In genomic region chr10:28623483-28623882, GRCh38 we compare ENCODE assay signal across 16 cellular contexts. TPM values are rescaled to one million over a fixed set of nuclear protein-coding genes. Genes with fewer than 3 reads are reported as not detected.
DNase-seq lines count a peak whose midpoint lies in the region; ATAC-seq, FAIRE-seq and TF ChIP-seq lines count a peak whose summit lies in the region.
"Had no signal": no experiment of that assay in that cellular context is flagged by ENCODE, and none has a peak within 500 bp of the region (broad histone marks: within the 10 kb centered on the region; RNA-seq: fewer than 3 reads in every experiment).

No MANE protein-coding gene starts in this region.

- SMC1A ChIA-PET in GM12878 (lab: Charles Lee; ENCODE audit: uncharacterized antibody, unreplicated experiment) = no interaction called here

- BruUV-seq in Calu3 (replicated peaks; lab: Mats Ljungman, UMichigan) (no TSS peak), GM12878 (replicated peaks; lab: Mats Ljungman, UMichigan) (no TSS peak)

- H3K4me1 ChIP-seq in GM12878 (ENCODE audit: control insufficient read depth, insufficient read depth, low read length) = no peaks in the 10 kb centered on the region

- in situ Hi-C loops in GM12878 (cut with MboI) (no loop called here), ACHN (cut with HindIII; ENCODE audit: low pct_ligation_motif_present, low pct_unique_long_range_greater_than_20kb, low sequenced_read_pairs) (no loop called here)

- no peaks in the 10 kb centered on the region for H3K9me3 ChIP-seq in GM12878 (replicated peaks; ENCODE audit: control insufficient read depth, insufficient read depth, low read length)

- no peak overlapping the region for H3K9ac ChIP-seq in GM12878 (ENCODE audit: control insufficient read depth, insufficient read depth, low read length)
- H3K9ac ChIP-seq: GM23248 had no signal

- H3K27ac ChIP-seq in GM12878 (ENCODE audit: control insufficient read depth, insufficient read depth) = no peak overlapping the region
- H3K27ac ChIP-seq: C4-2B, GM23248 had no signal

- ATAC-seq in activated CD4-positive, alpha-beta T cell treated with anti-CD3 and anti-CD28 coated beads for 36 hours = no peak
- ATAC-seq in GM12878 = no peak
- no peak for ATAC-seq in naive B cell (ENCODE audit: low read depth in 2 of 2)
- no peak for ATAC-seq in GM21390 (IDR thresholded peaks at IDR 0.05; ENCODE audit: unreplicated experiment)

- no peak for DNase-seq in activated CD4-positive, alpha-beta T cell treated with anti-CD3 and anti-CD28 coated beads for 36 hours
- no peak for DNase-seq in activated CD4-positive, alpha-beta T cell treated with anti-CD3 and anti-CD28 coated beads, Interleukin-2, amount 50 U/mL, for 48 hours
- no peak for DNase-seq in Calu3
- no peak for DNase-seq in GM12878 (ENCODE audit: low read depth, low spot score)
- no peak for DNase-seq in naive B cell
- DNase-seq in activated CD4-positive, alpha-beta memory T cell treated with anti-CD3 and anti-CD28 coated beads, Interleukin-2, amount 10 ng/mL, durations not matched to agents 7 days and 5 days = no peak
- DNase-seq in ACHN = no peak
- DNase-seq: GM23248, HFFc6, Karpas-422, MM.1S, NCI-H1105, NCI-H1694 treated with DMSO at 0.1 percent for 48 hours, Right ventricle myocardium superior had no signal

- POLR2A ChIA-PET in activated CD4-positive, alpha-beta T cell treated with anti-CD3 and anti-CD28 coated beads for 36 hours (lab: Charles Lee) = no interaction called here
- POLR2A ChIA-PET in GM12878 (lab: Charles Lee) = no interaction called here
- POLR2A ChIA-PET in activated CD4-positive, alpha-beta memory T cell treated with anti-CD3 and anti-CD28 coated beads, Interleukin-2, amount 10 ng/mL, durations not matched to agents 7 days and 5 days (lab: Charles Lee) = no interaction called here

- no peak for TF ChIP-seq EP300 in GM12878 (IDR thresholded peaks at IDR 0.05; ENCODE audit: borderline replicate concordance in 1 of 2, control insufficient read depth in 1 of 2, low read depth in 2 of 2, low read length in 2 of 2)

- no peak for TF ChIP-seq CTCF in Calu3 (IDR thresholded peaks at IDR 0.05; ENCODE audit: unreplicated experiment)
- no peak for TF ChIP-seq CTCF in GM12878 (IDR thresholded peaks at IDR 0.05 in 2 of 3, conservative IDR thresholded peaks at IDR 0.05 in 1 of 3; ENCODE audit: control insufficient read depth in 2 of 3, extremely low read depth in 1 of 3, insufficient read depth in 1 of 3, low read depth in 3 of 3, low read length in 3 of 3)

- H3K27ac Mint-ChIP-seq in activated CD4-positive, alpha-beta T cell treated with anti-CD3 and anti-CD28 coated beads for 36 hours = peak overlapping the region; percentile 2
- peak overlapping the region; percentile 36 for H3K27ac Mint-ChIP-seq in Calu3 (ENCODE audit: unreplicated experiment)
- peak overlapping the region in 4 of 6 donors; percentile 7 to 22 (median 10) for H3K27ac Mint-ChIP-seq in naive B cell
- no peak overlapping the region for H3K27ac Mint-ChIP-seq in activated CD4-positive, alpha-beta memory T cell treated with anti-CD3 and anti-CD28 coated beads, Interleukin-2, amount 10 ng/mL, durations not matched to agents 7 days and 5 days
- H3K27ac Mint-ChIP-seq: HFFc6 had no signal

- H3K4me1 Mint-ChIP-seq in activated CD4-positive, alpha-beta T cell treated with anti-CD3 and anti-CD28 coated beads for 36 hours = peaks cover 5% of the 10 kb centered on the region
- H3K4me1 Mint-ChIP-seq in Calu3 (ENCODE audit: low read depth, unreplicated experiment) = peaks cover 7% of the 10 kb centered on the region
- peaks cover 6 to 10% (median 7%) of the 10 kb centered on the region in 3 donors for H3K4me1 Mint-ChIP-seq in naive B cell
- H3K4me1 Mint-ChIP-seq in activated CD4-positive, alpha-beta memory T cell treated with anti-CD3 and anti-CD28 coated beads, Interleukin-2, amount 10 ng/mL, durations not matched to agents 7 days and 5 days = peaks cover 2% of the 10 kb centered on the region

- H3K36me3 Mint-ChIP-seq in activated CD4-positive, alpha-beta T cell treated with anti-CD3 and anti-CD28 coated beads for 36 hours (ENCODE audit: low read depth) = peaks cover 19% of the 10 kb centered on the region
- H3K36me3 Mint-ChIP-seq in Calu3 (ENCODE audit: insufficient read depth, unreplicated experiment) (peaks cover 41% of the 10 kb centered on the region), naive B cell (peaks cover 0 to 13% of the 10 kb centered on the region in 2 donors)
- H3K36me3 Mint-ChIP-seq in activated CD4-positive, alpha-beta memory T cell treated with anti-CD3 and anti-CD28 coated beads, Interleukin-2, amount 10 ng/mL, durations not matched to agents 7 days and 5 days (ENCODE audit: low read depth) = peaks cover 33% of the 10 kb centered on the region

- peaks cover 5% of the 10 kb centered on the region for H3K27me3 Mint-ChIP-seq in activated CD4-positive, alpha-beta T cell treated with anti-CD3 and anti-CD28 coated beads for 36 hours
- H3K27me3 Mint-ChIP-seq in Calu3 (ENCODE audit: unreplicated experiment) (no peaks in the 10 kb centered on the region), naive B cell (peaks cover 0 to under 1% (median 0%) of the 10 kb centered on the region in 3 donors)
- peaks cover 12% of the 10 kb centered on the region for H3K27me3 Mint-ChIP-seq in activated CD4-positive, alpha-beta memory T cell treated with anti-CD3 and anti-CD28 coated beads, Interleukin-2, amount 10 ng/mL, durations not matched to agents 7 days and 5 days

- no peak overlapping the region for H2AFZ ChIP-seq in GM12878 (ENCODE audit: control insufficient read depth, low read depth, low read length)
- H2AFZ ChIP-seq: GM23248 had no signal

- no peak for FAIRE-seq in GM12878 (lab: Jason Lieb, UNC)

- RAD21 ChIA-PET in GM12878 (lab: Charles Lee; ENCODE audit: unreplicated experiment) = no interaction called here

- no peaks in the 10 kb centered on the region for H3K9me3 Mint-ChIP-seq in activated CD4-positive, alpha-beta T cell treated with anti-CD3 and anti-CD28 coated beads for 36 hours (ENCODE audit: low read depth)
- H3K9me3 Mint-ChIP-seq in Calu3 (ENCODE audit: low read depth, unreplicated experiment) (no peaks in the 10 kb centered on the region), naive B cell (no peaks in the 10 kb centered on the region)
- no peaks in the 10 kb centered on the region for H3K9me3 Mint-ChIP-seq in activated CD4-positive, alpha-beta memory T cell treated with anti-CD3 and anti-CD28 coated beads, Interleukin-2, amount 10 ng/mL, durations not matched to agents 7 days and 5 days
- H3K9me3 Mint-ChIP-seq: HFFc6 had no signal

- CTCF ChIA-PET in activated CD4-positive, alpha-beta T cell treated with anti-CD3 and anti-CD28 coated beads for 36 hours (lab: Charles Lee) = no interaction called here
- CTCF ChIA-PET in Calu3 (lab: Charles Lee) = interaction anchor here (0.6 kb wide), 1 partner anchor 233 kb away, joined by 5 read pairs; no protein-coding TSS in a partner anchor
- CTCF ChIA-PET in GM12878 (lab: Yijun Ruan, JAX) = interaction anchor here (0.6 kb wide), 1 partner anchor 15 kb away, joined by 3 read pairs; no protein-coding TSS in a partner anchor
- CTCF ChIA-PET in activated CD4-positive, alpha-beta memory T cell treated with anti-CD3 and anti-CD28 coated beads, Interleukin-2, amount 10 ng/mL, durations not matched to agents 7 days and 5 days (lab: Charles Lee) = no interaction called here

- 0 out of 2 replicates have a peak, but pooled peaks have one; percentile 30 for TF ChIP-seq POLR2A in GM12878 (IDR thresholded peaks at IDR 0.05; ENCODE audit: low read depth, low read length)

- H3K4me3 ChIP-seq in GM12878 = no peak overlapping the region
- H3K4me3 ChIP-seq: GM23248 had no signal

- H3K36me3 ChIP-seq in GM12878 (ENCODE audit: control insufficient read depth in 2 of 2, insufficient read depth in 2 of 2, low read length in 1 of 2) = peaks cover 0 to 8% of the 10 kb centered on the region in 2 experiments; a peak in 2 of 4 replicates

- WGBS in GM12878 (ENCODE audit: insufficient coverage, insufficient replicate concordance, low lambda C conversion rate, missing lambda C conversion rate) = 93% methylated on average over 7 of the region's 7 CpGs

- H4K20me1 ChIP-seq in GM12878 (ENCODE audit: control insufficient read depth, insufficient read depth) = no peaks in the 10 kb centered on the region

- no peak overlapping the region for H3K4me3 Mint-ChIP-seq in activated CD4-positive, alpha-beta T cell treated with anti-CD3 and anti-CD28 coated beads for 36 hours
- no peak overlapping the region for H3K4me3 Mint-ChIP-seq in Calu3 (ENCODE audit: low read depth, unreplicated experiment)
- no peak overlapping the region for H3K4me3 Mint-ChIP-seq in naive B cell
- no peak overlapping the region for H3K4me3 Mint-ChIP-seq in activated CD4-positive, alpha-beta memory T cell treated with anti-CD3 and anti-CD28 coated beads, Interleukin-2, amount 10 ng/mL, durations not matched to agents 7 days and 5 days
- H3K4me3 Mint-ChIP-seq: HFFc6 had no signal

- intact Hi-C loops in activated CD4-positive, alpha-beta T cell treated with anti-CD3 and anti-CD28 coated beads for 36 hours (cut with DNase I, micrococcal nuclease) = loop anchor here in 1 of 2 experiments (10.0 kb wide), 1 partner anchor 189 kb away; no protein-coding TSS in a partner anchor
- intact Hi-C loops in Calu3 (cut with micrococcal nuclease; ENCODE audit: unreplicated experiment) = no loop called here
- intact Hi-C loops in GM12878 (cut with micrococcal nuclease; ENCODE audit: unreplicated experiment) = loop anchor here (10.0 kb wide), 1 partner anchor 189 kb away; no protein-coding TSS in a partner anchor

- H3K79me2 ChIP-seq in GM12878 (ENCODE audit: control insufficient read depth, insufficient read depth, low read length) = no peaks in the 10 kb centered on the region

- H3K4me2 ChIP-seq in GM12878 (ENCODE audit: control insufficient read depth, insufficient read depth) = no peak overlapping the region

- no peak for TF ChIP-seq RAD21 in GM12878 (IDR thresholded peaks at IDR 0.05; ENCODE audit: insufficient read depth, low read depth, low read length)

- no peaks in the 10 kb centered on the region for H3K27me3 ChIP-seq in GM12878 (replicated peaks in 1 of 2; ENCODE audit: control insufficient read depth in 2 of 2, insufficient read depth in 2 of 2, low read length in 1 of 2)

RNA-seq across cellular contexts. Expression of gene BAMBI, which starts 53.8 kb away (rescaled TPM):
- under 1 TPM; 0.09 to 0.16 TPM for total RNA-seq in activated CD4-positive, alpha-beta T cell treated with anti-CD3 and anti-CD28 coated beads for 36 hours
- total RNA-seq in Calu3 (2022) (33.0 and 42.2 TPM in 2 replicates), GM12878 (2014; rRNA removed) (not detected in 2 replicates), GM12878 (2014; rRNA removed; fragmentation: Illumina TruSeq; extraction: Trizol) (not detected in 2 replicates), GM12878 (2021) (0.13 and 0.18 TPM in 2 replicates)
- total RNA-seq in GM12878 (2013; cell fraction: nucleolus; rRNA removed) = not detected in 2 replicates
- 0.17 TPM for polyA plus RNA-seq in GM12878 (2011; ENCODE audit: low read depth)
- polyA plus RNA-seq in GM12878 (2011; rRNA removed) (0.10 and 0.12 TPM in 2 replicates), GM12878 (2014; fragmentation: Illumina TruSeq; extraction: Trizol) (0.03 TPM in 1 of 2 replicates, not detected in the other), GM12878 (2014; fragmentation: Nextera tagmentation; extraction: Ambion mirVana) (not detected), GM12878 (2014; rRNA removed) (0.05 TPM in 1 of 2 replicates, not detected in the other), GM12878 (2016; fragmentation: Nextera tagmentation; extraction: Ambion mirVana) (under 1 TPM in 1 of 2 experiments, not detected in 1; 0.06 TPM), naive B cell (ENCODE audit: low read depth in 6 of 6) (under 1 TPM in 3 of 6 donors, not detected in 3; 0.15 to 0.54 (median 0.52) TPM)
- 0.07 and 0.18 TPM in 2 replicates for polyA plus RNA-seq in GM12878 (2011; cell fraction: cytosol; rRNA removed)
- polyA plus RNA-seq in GM12878 (2011; cell fraction: nucleus; rRNA removed) = 0.15 and 0.24 TPM in 2 replicates
- not detected in 2 replicates for polyA plus RNA-seq in GM12878 (2012)
- polyA minus RNA-seq in GM12878 (2011; rRNA and poly(A)+ RNA removed) = 0.21 TPM in 1 of 2 replicates, not detected in the other
- not detected in 2 replicates for polyA minus RNA-seq in GM12878 (2011; cell fraction: cytosol; rRNA and poly(A)+ RNA removed)
- not detected in 2 replicates for polyA minus RNA-seq in GM12878 (2011; cell fraction: nucleus; rRNA and poly(A)+ RNA removed)
- total RNA-seq in activated CD4-positive, alpha-beta memory T cell treated with anti-CD3 and anti-CD28 coated beads, Interleukin-2, amount 10 ng/mL, durations not matched to agents 7 days and 5 days = under 1 TPM; 0.20 to 0.23 TPM

Comparison
In these comparisons a context has a peak if more than half of its experiments do, and no peak if none do; other contexts are left out.
1. RNA of gene BAMBI, which starts 53.8 kb away (total RNA-seq): 33.0 to 42.2 TPM in Calu3; 0.20 to 0.23 TPM in activated CD4-positive, alpha-beta memory T cell treated with anti-CD3 and anti-CD28 coated beads, Interleukin-2, amount 10 ng/mL, durations not matched to agents 7 days and 5 days, 0.09 to 0.16 TPM in activated CD4-positive, alpha-beta T cell treated with anti-CD3 and anti-CD28 coated beads for 36 hours and 0.13 to 0.18 TPM in GM12878; every median in the first group is over 10 times any median in the second.
2. CTCF ChIA-PET loops: an anchor here in Calu3 (0.6 kb wide) and GM12878 (0.6 kb wide); none called in activated CD4-positive, alpha-beta T cell treated with anti-CD3 and anti-CD28 coated beads for 36 hours and activated CD4-positive, alpha-beta memory T cell treated with anti-CD3 and anti-CD28 coated beads, Interleukin-2, amount 10 ng/mL, durations not matched to agents 7 days and 5 days.